ENCODE assay signal across 8 cellular contexts in the genomic region with DNA sequence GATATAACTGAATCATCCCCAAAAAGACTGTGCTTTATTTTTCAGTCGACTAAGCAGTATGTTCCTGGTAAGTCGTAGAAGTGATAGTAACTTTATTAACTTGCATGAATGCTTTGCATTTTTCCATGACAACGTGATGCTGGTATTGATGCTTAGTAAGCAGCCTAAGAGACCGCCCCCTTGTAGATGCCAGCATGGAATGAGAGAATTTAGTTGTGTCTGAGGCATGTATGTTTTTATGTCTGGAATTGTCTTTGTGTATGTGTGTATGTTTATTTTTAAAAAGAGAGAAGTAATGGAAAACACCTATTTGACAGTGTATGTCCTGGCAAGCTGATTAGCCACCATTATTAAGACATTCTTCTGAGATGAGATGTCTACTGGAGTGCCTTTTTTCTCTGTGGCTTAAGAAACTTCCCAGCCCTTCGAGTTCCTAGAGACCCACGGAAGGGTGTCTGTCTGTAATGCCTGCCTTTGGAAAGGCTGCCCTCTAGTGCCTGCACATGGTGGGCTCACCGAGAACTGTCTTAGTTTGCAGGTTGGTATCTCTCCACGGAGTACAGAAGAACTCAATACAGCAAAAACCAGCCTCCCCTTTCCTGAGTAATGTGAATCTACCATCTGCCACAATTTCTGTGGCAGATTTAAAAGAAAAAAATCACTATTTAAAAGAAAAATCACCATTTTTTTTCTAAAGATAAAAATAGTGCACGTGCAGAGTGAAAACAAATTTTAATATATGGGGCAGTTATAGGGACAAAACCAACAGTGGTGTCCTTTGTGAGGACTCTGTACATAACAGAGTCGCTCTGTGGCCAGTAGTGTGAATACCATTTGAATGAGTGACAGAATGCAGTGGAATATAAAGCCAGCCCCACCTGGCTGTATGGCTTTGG.
DNase-seq lines count a peak whose midpoint lies in the region; ATAC-seq and TF ChIP-seq lines count a peak whose summit lies in the region.

No MANE protein-coding gene starts in this region.

- dilution Hi-C loops in IMR-90 (cut with HindIII; ENCODE audit: low sequenced_read_pairs, unreplicated experiment) = no loop called here

- WGBS in IMR-90 (ENCODE audit: extremely low coverage in 2 of 2, insufficient read length in 1 of 2), 2 experiments = 10% methylated on average over 3 of the region's 10 CpGs; no CpG with 5 or more reads in 1 of the 2 experiments
- WGBS in esophagus squamous epithelium, 2 donors = 27 to 28% methylated on average over 9 to 10 of the region's 10 CpGs
- WGBS in stomach, 5 donors = 25 to 36% (median 31%) methylated on average over 10 of the region's 10 CpGs

- no peak overlapping the region for H3K56ac ChIP-seq in IMR-90 (ENCODE audit: extremely low read depth, insufficient read depth, low read length)

- POLR2A ChIA-PET in IMR-90 (lab: Charles Lee; ENCODE audit: unreplicated experiment) = no interaction called here

- no peak overlapping the region for H2AK5ac ChIP-seq in IMR-90 (ENCODE audit: low read depth, low read length)

- no peak overlapping the region for H2BK5ac ChIP-seq in IMR-90 (ENCODE audit: low read depth, low read length, poor library complexity, severe bottlenecking)

- ATAC-seq in GM21529 (IDR thresholded peaks at IDR 0.05; ENCODE audit: unreplicated experiment) = peak; percentile 96
- peak; percentile 97 for ATAC-seq in IMR-90 (ENCODE audit: low read depth)

- H3K4me3 ChIP-seq in IMR-90 (ENCODE audit: insufficient read depth, low read depth, low read length) = no peak overlapping the region
- peak overlapping the region; percentile 42 for H3K4me3 ChIP-seq in OCI-LY3 (ENCODE audit: low read length)
- H3K4me3 ChIP-seq in esophagus squamous epithelium = peak overlapping the region in 1 of 4 donors; percentile 8
- H3K4me3 ChIP-seq in stomach = no peak overlapping the region

- peak; percentile 93 for TF ChIP-seq RAD21 in IMR-90 (IDR thresholded peaks at IDR 0.05; ENCODE audit: low read length)

- intact Hi-C loops in IMR-90 (cut with micrococcal nuclease) (loop anchor here (1.0 to 5.0 kb wide), 4 partner anchors 241 to 954 kb away; a partner anchor contains a TSS), esophagus squamous epithelium (cut with DNase I) (no loop called here), stomach (cut with DNase I; ENCODE audit: low total_unique reads) (loop anchor here (10.0 kb wide), 1 partner anchor 357 kb away; a partner anchor contains a TSS)

- H4K20me1 ChIP-seq in IMR-90 (ENCODE audit: insufficient read depth, low read length) (no peaks in the 10 kb centered on the region), OCI-LY3 (ENCODE audit: insufficient read depth, low read length) (no peaks in the 10 kb centered on the region)

- no peaks in the 10 kb centered on the region for H3K27me3 Mint-ChIP-seq in nephron progenitor cell (ENCODE audit: low read depth, poor library complexity)

- H3K27ac ChIP-seq in IMR-90 (ENCODE audit: insufficient read depth, low read length) (no peak overlapping the region), OCI-LY3 (ENCODE audit: low read length) (no peak overlapping the region), esophagus squamous epithelium (no peak overlapping the region), stomach (no peak overlapping the region)

- H4K5ac ChIP-seq in IMR-90 (ENCODE audit: low read depth, low read length) = no peak overlapping the region

- TF ChIP-seq POLR2A in IMR-90 (IDR thresholded peaks at IDR 0.05; ENCODE audit: low read depth, low read length) (no peak), esophagus squamous epithelium (IDR thresholded peaks at IDR 0.05) (no peak), stomach (IDR thresholded peaks at IDR 0.05) (no peak)

- no peaks in the 10 kb centered on the region for H3K9me3 Mint-ChIP-seq in nephron progenitor cell

- no peaks in the 10 kb centered on the region for H3K79me1 ChIP-seq in IMR-90 (ENCODE audit: low read depth in 1 of 2, low read length in 2 of 2)

- H3K79me2 ChIP-seq in OCI-LY3 (ENCODE audit: low read length) = no peaks in the 10 kb centered on the region

- H3K4ac ChIP-seq in IMR-90 (ENCODE audit: low read depth, low read length) = no peak overlapping the region

- in situ Hi-C loops in IMR-90 (cut with MboI; ENCODE audit: low sequenced_read_pairs) = loop anchor here (25.0 kb wide), 1 partner anchor 536 kb away; no protein-coding TSS in a partner anchor

- H3K9me3 ChIP-seq in IMR-90 (ENCODE audit: control insufficient read depth, insufficient read depth, low read length) = no peaks in the 10 kb centered on the region
- no peaks in the 10 kb centered on the region for H3K9me3 ChIP-seq in OCI-LY3 (ENCODE audit: insufficient read depth, low read length)
- H3K9me3 ChIP-seq in esophagus squamous epithelium = no peaks in the 10 kb centered on the region
- no peaks in the 10 kb centered on the region for H3K9me3 ChIP-seq in stomach

- no peak overlapping the region for H3K14ac ChIP-seq in IMR-90 (replicated peaks; ENCODE audit: low read depth, low read length)

- no peak overlapping the region for H2BK120ac ChIP-seq in IMR-90 (ENCODE audit: low read depth, low read length)

- H3K36me3 Mint-ChIP-seq in nephron progenitor cell (ENCODE audit: low read depth) = peaks cover 24% of the 10 kb centered on the region

- H3K36me3 ChIP-seq in IMR-90 (ENCODE audit: control insufficient read depth, insufficient read depth, low read length) (no peaks in the 10 kb centered on the region), OCI-LY3 (replicated peaks; ENCODE audit: low read depth, low read length) (no peaks in the 10 kb centered on the region), esophagus squamous epithelium (no peaks in the 10 kb centered on the region), stomach (no peaks in the 10 kb centered on the region)

- DNase-seq in DMS79 treated with DMSO at 0.1 percent for 48 hours (lab: John Stamatoyannopoulos, UW) (peak; percentile 45), IMR-90 (peak; percentile 86), activated T-cell treated with anti-CD3 and anti-CD28 coated beads for 4 hours (peak; percentile 44), esophagus squamous epithelium (lab: John Stamatoyannopoulos, UW) (peak; percentile 0), nephron progenitor cell (peak; percentile 77), stomach (peak; percentile 74)

- BruUV-seq in IMR-90 (replicated peaks; lab: Mats Ljungman, UMichigan) = no TSS peak

- no peaks in the 10 kb centered on the region; the same call in 1 of the 2 replicates for H3K27me3 ChIP-seq in IMR-90 (ENCODE audit: control insufficient read depth, insufficient read depth, low read length)
- H3K27me3 ChIP-seq in OCI-LY3 (ENCODE audit: low read depth, low read length) = no peaks in the 10 kb centered on the region
- H3K27me3 ChIP-seq in esophagus squamous epithelium = peaks cover 0 to 3% (median 0%) of the 10 kb centered on the region in 4 donors
- no peaks in the 10 kb centered on the region for H3K27me3 ChIP-seq in stomach

- peak overlapping the region; percentile 9; the same call in 1 of the 2 replicates for H3K4me2 ChIP-seq in IMR-90 (ENCODE audit: low read depth, low read length)
- H3K4me2 ChIP-seq in OCI-LY3 (ENCODE audit: low read length) = peak overlapping the region; percentile 67

- H3K4me3 Mint-ChIP-seq in nephron progenitor cell = no peak overlapping the region

- H3K4me1 Mint-ChIP-seq in nephron progenitor cell = peaks cover 28% of the 10 kb centered on the region

- no peak overlapping the region for H3K23ac ChIP-seq in IMR-90 (ENCODE audit: low read depth, low read length)

- no peak overlapping the region for H4K91ac ChIP-seq in IMR-90 (ENCODE audit: insufficient read depth, low read depth, low read length)

- no peak overlapping the region for H2BK15ac ChIP-seq in IMR-90 (ENCODE audit: low read depth, low read length)

- no peak overlapping the region for H3K9ac ChIP-seq in IMR-90 (ENCODE audit: low read depth, low read length)
- no peak overlapping the region for H3K9ac ChIP-seq in OCI-LY3 (ENCODE audit: low read length)

- no peak for TF ChIP-seq EP300 in stomach (IDR thresholded peaks at IDR 0.05)

- H2AFZ ChIP-seq in IMR-90 (replicated peaks; ENCODE audit: low read length, poor library complexity) (no peak overlapping the region), OCI-LY3 (ENCODE audit: low read depth, low read length) (no peak overlapping the region)

- TF ChIP-seq CTCF in IMR-90 (conservative IDR thresholded peaks at IDR 0.05; ENCODE audit: low read depth, low read length) = peak; percentile 87
- peak; percentile 92 for TF ChIP-seq CTCF in OCI-LY3 (IDR thresholded peaks at IDR 0.05; ENCODE audit: low read depth, low read length)
- TF ChIP-seq CTCF in esophagus squamous epithelium (IDR thresholded peaks at IDR 0.05) = peak; percentile 45 to 88 (median 66)
- peak; percentile 95 for TF ChIP-seq CTCF in nephron progenitor cell (IDR thresholded peaks at IDR 0.05)
- peak in 5 of 7 experiments; percentile 70 to 81 (median 73) for TF ChIP-seq CTCF in stomach (IDR thresholded peaks at IDR 0.05)

- H3K9me1 ChIP-seq in IMR-90 (ENCODE audit: insufficient read depth, low read length) = no peaks in the 10 kb centered on the region; the same call in 1 of the 2 replicates

- no peak overlapping the region for H4K8ac ChIP-seq in IMR-90 (ENCODE audit: low read depth in 2 of 2, low read length in 2 of 2)

- CTCF ChIA-PET in IMR-90 (lab: Yijun Ruan, JAX) = interaction anchor here (0.7 kb wide), 4 partner anchors 26 to 311 kb away, joined by 3 read pairs; no protein-coding TSS in a partner anchor

- H3K4me1 ChIP-seq in IMR-90 (ENCODE audit: control insufficient read depth, insufficient read depth, low read length) (no peaks in the 10 kb centered on the region), OCI-LY3 (ENCODE audit: low read length) (peaks cover 6% of the 10 kb centered on the region), esophagus squamous epithelium (peaks cover 0 to 10% (median 0%) of the 10 kb centered on the region in 3 donors), stomach (peaks cover 0 to 15% (median 5%) of the 10 kb centered on the region in 4 donors)

- H2BK20ac ChIP-seq in IMR-90 (ENCODE audit: low read depth, low read length) = no peak overlapping the region

- H3K18ac ChIP-seq in IMR-90 (ENCODE audit: low read depth, low read length) = no peak overlapping the region

- H2AK9ac ChIP-seq in IMR-90 (replicated peaks; ENCODE audit: low read depth, low read length, poor library complexity) = no peak overlapping the region

- peak overlapping the region; percentile 2 for H3K27ac Mint-ChIP-seq in nephron progenitor cell

TF ChIP-seq in IMR-90, 13 proteins besides CTCF, POLR2A, EP300 and RAD21:
- TF ChIP-seq RCOR1 (IDR thresholded peaks at IDR 0.05; ENCODE audit: insufficient replicate concordance, low read length) (no peak), SMC3 (IDR thresholded peaks at IDR 0.05; ENCODE audit: low read depth, low read length) (peak; percentile 66), MAFK (IDR thresholded peaks at IDR 0.05; ENCODE audit: low read depth, low read length) (0 out of 2 replicates have a peak, but pooled peaks have one; percentile 14)

Comparison
In these comparisons a context has a peak if more than half of its experiments do, and no peak if none do; other contexts are left out.
1. DNase-seq: peak in every context shown above with its lines; median percentile 86 in IMR-90; 77 in nephron progenitor cell; 74 in stomach; 45 in DMS79 treated with DMSO at 0.1 percent for 48 hours; 44 in activated T-cell treated with anti-CD3 and anti-CD28 coated beads for 4 hours; 0 in esophagus squamous epithelium.